ENCODE assay signal across 12 cellular contexts in the genomic region with DNA sequence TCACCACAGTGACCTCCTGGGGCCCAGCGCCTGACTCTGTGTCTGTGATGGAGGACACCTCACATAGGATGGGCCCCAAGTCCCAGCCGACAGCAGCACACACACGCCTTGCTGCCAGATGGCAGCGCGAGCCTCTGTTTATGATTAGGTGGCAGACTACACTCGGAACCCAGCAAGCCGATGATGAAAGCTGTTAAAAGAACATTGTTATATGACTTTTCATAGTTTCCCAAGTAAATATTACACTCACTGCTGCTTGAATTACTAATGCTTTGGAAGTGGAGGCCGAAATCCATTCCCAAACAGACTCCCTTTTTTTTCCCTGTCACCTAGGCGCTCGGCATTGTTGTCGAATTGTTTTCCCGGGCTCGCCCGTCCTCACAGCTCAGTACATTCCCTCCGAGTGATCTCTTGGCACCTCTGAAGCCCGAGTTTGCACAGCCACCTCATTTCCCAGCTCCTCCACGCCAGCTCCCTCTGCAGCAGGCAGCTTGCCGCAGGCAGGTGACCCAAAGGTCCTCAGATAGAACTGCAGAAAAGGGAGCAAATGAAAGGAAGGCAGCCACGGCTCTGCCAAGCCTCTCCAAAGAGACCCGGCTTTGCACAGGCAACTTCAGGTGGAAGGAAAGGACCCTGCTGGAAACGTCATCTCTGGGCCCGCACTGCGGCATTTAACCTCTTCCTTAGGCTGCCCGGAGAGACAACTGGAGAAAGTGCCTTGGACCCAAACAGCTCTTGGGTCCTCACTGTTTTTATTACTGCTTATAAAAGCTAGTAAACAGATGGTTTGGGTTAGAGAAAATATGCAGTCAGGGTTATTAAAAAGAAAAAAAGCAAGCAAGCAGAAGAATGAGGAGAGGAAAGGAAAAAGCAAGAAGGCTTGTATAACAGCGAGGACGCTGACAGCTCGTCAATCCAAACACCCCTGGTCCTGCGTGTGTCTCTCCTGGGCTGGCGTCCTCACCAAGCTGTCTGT.
DNase-seq lines count a peak whose midpoint lies in the region; ATAC-seq and TF ChIP-seq lines count a peak whose summit lies in the region.
"Had no signal": no experiment of that assay in that cellular context is flagged by ENCODE, and none has a peak within 500 bp of the region (broad histone marks: within the 10 kb centered on the region; RNA-seq: fewer than 3 reads in every experiment).

No MANE protein-coding gene starts in this region.

- H3K27ac ChIP-seq in breast epithelium, result peak overlapping the region; percentile 85 to 88
- no peak overlapping the region for H3K27ac ChIP-seq in neural progenitor cell
- no peak overlapping the region for H3K27ac ChIP-seq in aorta (ENCODE audit: low read depth in 1 of 2, low read length in 2 of 2)
- H3K27ac ChIP-seq: KMS-11 had no signal

- H4K20me1 ChIP-seq in neural progenitor cell (ENCODE audit: low read depth), result no peaks in the 10 kb centered on the region

- H3K9me3 Mint-ChIP-seq in MCF 10A (ENCODE audit: unreplicated experiment) (no peaks in the 10 kb centered on the region), neural progenitor cell (no peaks in the 10 kb centered on the region)
- H3K9me3 Mint-ChIP-seq: neural crest cell had no signal

- H3K9me3 ChIP-seq in breast epithelium (no peaks in the 10 kb centered on the region), neural progenitor cell (ENCODE audit: low read depth) (no peaks in the 10 kb centered on the region), aorta (ENCODE audit: control insufficient read depth, low read length) (no peaks in the 10 kb centered on the region)

- no peaks in the 10 kb centered on the region for H3K36me3 ChIP-seq in breast epithelium
- H3K36me3 ChIP-seq in neural progenitor cell, result no peaks in the 10 kb centered on the region
- H3K36me3 ChIP-seq in aorta (ENCODE audit: control insufficient read depth in 1 of 2, insufficient read depth in 2 of 2, low read length in 1 of 2), result no peaks in the 10 kb centered on the region

- H3K9ac ChIP-seq in neural progenitor cell, result no peak overlapping the region
- H3K9ac ChIP-seq: KMS-11 had no signal

- H3K4me1 ChIP-seq in breast epithelium, result no peaks in the 10 kb centered on the region
- no peaks in the 10 kb centered on the region for H3K4me1 ChIP-seq in neural progenitor cell
- H3K4me1 ChIP-seq in aorta (ENCODE audit: control insufficient read depth in 1 of 2, insufficient read depth in 2 of 2, low read length in 2 of 2), result no peaks in the 10 kb centered on the region

- no peaks in the 10 kb centered on the region for H3K79me2 ChIP-seq in neural progenitor cell (ENCODE audit: low read depth)

- H3K4me1 Mint-ChIP-seq in MCF 10A (ENCODE audit: insufficient read depth, unreplicated experiment) (no peaks in the 10 kb centered on the region), neural progenitor cell (peaks cover 6% of the 10 kb centered on the region)
- H3K4me1 Mint-ChIP-seq: neural crest cell had no signal

- POLR2A ChIA-PET in MCF 10A (lab: Yijun Ruan, JAX), result interaction anchor here (0.6 to 1.7 kb wide), 4 partner anchors 10 to 655 kb away, joined by 3 to 4 read pairs (median 4); a partner anchor contains a TSS

- peak overlapping the region; percentile 37 for H2AFZ ChIP-seq in neural progenitor cell (replicated peaks)

- no peaks in the 10 kb centered on the region for H3K36me3 Mint-ChIP-seq in MCF 10A (ENCODE audit: insufficient read depth, unreplicated experiment)
- H3K36me3 Mint-ChIP-seq in neural progenitor cell, result no peaks in the 10 kb centered on the region

- intact Hi-C loops in breast epithelium (cut with DNase I; ENCODE audit: low total_unique reads) (no loop called here), MCF 10A (cut with micrococcal nuclease) (no loop called here), aorta (cut with DNase I) (no loop called here)

- H3F3A ChIP-seq in neural progenitor cell (ENCODE audit: low read depth), result no peaks in the 10 kb centered on the region

- peak; percentile 70 for ATAC-seq in aorta (ENCODE audit: low FRiP score)
- no peak for ATAC-seq in HG02642 (IDR thresholded peaks at IDR 0.05; ENCODE audit: poor library complexity, unreplicated experiment)

- H3K4me3 ChIP-seq in breast epithelium, result peak overlapping the region in 2 of 3 donors; percentile 4 to 17
- H3K4me3 ChIP-seq in fibroblast of villous mesenchyme (ENCODE audit: low read depth, low read length), result no peak overlapping the region
- H3K4me3 ChIP-seq in neural progenitor cell, result no peak overlapping the region
- no peak overlapping the region for H3K4me3 ChIP-seq in aorta (ENCODE audit: low read length in 2 of 2)

- peak; percentile 70 to 74 for DNase-seq in breast epithelium (ENCODE audit: low spot score in 2 of 2)
- no peak for DNase-seq in MCF 10A (ENCODE audit: unreplicated experiment)
- peak; percentile 46 for DNase-seq in fibroblast of villous mesenchyme (ENCODE audit: low read depth)
- no peak for DNase-seq in neural progenitor cell (ENCODE audit: low spot score)
- DNase-seq in aorta, result peak in 1 of 2 donors; percentile 81
- DNase-seq in activated T-cell treated with anti-CD3 and anti-CD28 coated beads, Interleukin-2, amount 50 U/mL, for 1 hour, result no peak
- DNase-seq in activated CD4-positive, CD25-positive, alpha-beta regulatory T cell (lab: John Stamatoyannopoulos, UW), result no peak
- DNase-seq: NCI-H2171; stimulated activated CD4-positive, alpha-beta T cell treated with anti-CD3 and anti-CD28 coated beads, Interleukin-4, amount 100 ng/mL, for 24 hours had no signal

- H3K4me3 Mint-ChIP-seq in MCF 10A (ENCODE audit: unreplicated experiment) (no peak overlapping the region), neural progenitor cell (peak overlapping the region; percentile 57)
- H3K4me3 Mint-ChIP-seq: neural crest cell had no signal

- WGBS in aorta, 2 donors, result 29 to 34% methylated on average over 29 of the region's 29 CpGs

- no TSS peak for BruUV-seq in MCF 10A (replicated peaks; lab: Mats Ljungman, UMichigan)

- peaks cover 19% of the 10 kb centered on the region for H3K27me3 Mint-ChIP-seq in MCF 10A (ENCODE audit: insufficient read depth, unreplicated experiment)
- peaks cover 5% of the 10 kb centered on the region for H3K27me3 Mint-ChIP-seq in neural progenitor cell (ENCODE audit: insufficient read depth, low read depth)

- TF ChIP-seq POLR2A in breast epithelium (IDR thresholded peaks at IDR 0.05), result no peak

- CTCF ChIA-PET in MCF 10A (lab: Yijun Ruan, JAX), result interaction anchor here (0.6 to 1.4 kb wide), 6 partner anchors 10 to 200 kb away, joined by 3 to 8 read pairs (median 3); no protein-coding TSS in a partner anchor

- no peaks in the 10 kb centered on the region for H3K27me3 ChIP-seq in breast epithelium
- H3K27me3 ChIP-seq in neural progenitor cell, result no peaks in the 10 kb centered on the region
- H3K27me3 ChIP-seq in aorta (ENCODE audit: control insufficient read depth in 1 of 2, insufficient read depth in 2 of 2, low read length in 1 of 2), result no peaks in the 10 kb centered on the region

- TF ChIP-seq CTCF in breast epithelium (IDR thresholded peaks at IDR 0.05) (no peak), MCF 10A (IDR thresholded peaks at IDR 0.05; ENCODE audit: unreplicated experiment) (no peak), fibroblast of villous mesenchyme (IDR thresholded peaks at IDR 0.05; ENCODE audit: insufficient read depth, low read depth, low read length) (no peak), neural progenitor cell (IDR thresholded peaks at IDR 0.05) (no peak)

- H3K27ac Mint-ChIP-seq in MCF 10A (ENCODE audit: low read depth, unreplicated experiment) (no peak overlapping the region), neural progenitor cell (no peak overlapping the region)

- no peak overlapping the region for H3K4me2 ChIP-seq in neural progenitor cell
- H3K4me2 ChIP-seq: KMS-11 had no signal

Comparison
In these comparisons a context has a peak if more than half of its experiments do, and no peak if none do; other contexts are left out.
1. DNase-seq: peak in breast epithelium (2 of 2) and fibroblast of villous mesenchyme (single experiment); none in MCF 10A (single experiment), neural progenitor cell (single experiment), activated T-cell treated with anti-CD3 and anti-CD28 coated beads, Interleukin-2, amount 50 U/mL, for 1 hour (single experiment) and activated CD4-positive, CD25-positive, alpha-beta regulatory T cell (0 of 4).
2. H3K27ac ChIP-seq: peak in breast epithelium (2 of 2); none in neural progenitor cell (single experiment) and aorta (0 of 2).
3. H3K4me3 ChIP-seq: peak in breast epithelium (2 of 3); none in fibroblast of villous mesenchyme (single experiment), neural progenitor cell (single experiment) and aorta (0 of 2).